14 cellular contexts compared by ENCODE assay signal in genomic region chr1:59499273-59499955, GRCh38.
DNase-seq lines count a peak whose midpoint lies in the region; ATAC-seq, FAIRE-seq and TF ChIP-seq lines count a peak whose summit lies in the region.
"Had no signal": no experiment of that assay in that cellular context is flagged by ENCODE, and none has a peak within 500 bp of the region (broad histone marks: within the 10 kb centered on the region; RNA-seq: fewer than 3 reads in every experiment).

No MANE protein-coding gene starts in this region.

- peaks cover 43% of the 10 kb centered on the region for H3K4me1 Mint-ChIP-seq in Calu3 (ENCODE audit: low read depth, unreplicated experiment)

- peaks cover 4% of the 10 kb centered on the region for H3K36me3 Mint-ChIP-seq in Calu3 (ENCODE audit: insufficient read depth, unreplicated experiment)

- peak; percentile 85 for ATAC-seq in RWPE2 (ENCODE audit: low read depth)
- ATAC-seq: activated CD4-positive, CD25-positive, alpha-beta regulatory T cell treated with anti-CD3 and anti-CD28 coated beads, Interleukin-2, amount 50 U/mL, for 24 hours had no signal

- H3K27ac ChIP-seq in RWPE2 (ENCODE audit: poor library complexity, severe bottlenecking) = peak overlapping the region; percentile 78
- peak overlapping the region; percentile 55 for H3K27ac ChIP-seq in neural cell (ENCODE audit: low read length)
- H3K27ac ChIP-seq: sigmoid colon, upper lobe of left lung had no signal

- peak overlapping the region; percentile 4 for H3K4me2 ChIP-seq in neural cell (ENCODE audit: low read length)

- H4K20me1 ChIP-seq in neural cell (ENCODE audit: insufficient read depth) = no peaks in the 10 kb centered on the region

- no peak for FAIRE-seq in urothelium cell line (lab: Jason Lieb, UNC)
- FAIRE-seq: G401.6 had no signal

- no peak for TF ChIP-seq RAD21 in neural cell (conservative IDR thresholded peaks at IDR 0.05)

- CTCF ChIA-PET in Calu3 (lab: Charles Lee) = interaction anchor here (0.7 to 2.0 kb wide), 4 partner anchors 30 to 1003 kb away, joined by 3 to 6 read pairs (median 5); no protein-coding TSS in a partner anchor

- TF ChIP-seq CTCF in Calu3 (IDR thresholded peaks at IDR 0.05; ENCODE audit: unreplicated experiment) (no peak), RWPE2 (IDR thresholded peaks at IDR 0.05; ENCODE audit: poor library complexity, severe bottlenecking) (no peak), fibroblast of pulmonary artery (IDR thresholded peaks at IDR 0.05; ENCODE audit: low read length, missing control alignments) (no peak), neural cell (IDR thresholded peaks at IDR 0.05; ENCODE audit: poor library complexity, severe bottlenecking) (no peak)

- no peak overlapping the region for H3K4me3 ChIP-seq in RWPE2 (ENCODE audit: severe bottlenecking)
- no peak overlapping the region for H3K4me3 ChIP-seq in fibroblast of pulmonary artery (replicated peaks; ENCODE audit: low read depth, low read length)
- H3K4me3 ChIP-seq in neural cell (ENCODE audit: low read length) = peak overlapping the region; percentile 30
- H3K4me3 ChIP-seq: sigmoid colon, upper lobe of left lung had no signal

- no peaks in the 10 kb centered on the region for H3K9me2 ChIP-seq in neural cell (ENCODE audit: insufficient read depth, low read length)

- H3F3A ChIP-seq in neural cell (ENCODE audit: insufficient read depth, low read length, poor library complexity, severe bottlenecking) = no peaks in the 10 kb centered on the region

- H3K27me3 ChIP-seq in RWPE2 (ENCODE audit: insufficient read depth, poor library complexity, severe bottlenecking) (no peaks in the 10 kb centered on the region), neural cell (ENCODE audit: insufficient read depth, low read depth, low read length) (no peaks in the 10 kb centered on the region)
- H3K27me3 ChIP-seq: sigmoid colon, upper lobe of left lung had no signal

- no peaks in the 10 kb centered on the region for H3K9me3 ChIP-seq in RWPE2 (ENCODE audit: severe bottlenecking)
- H3K9me3 ChIP-seq in neural cell (ENCODE audit: low read length) = no peaks in the 10 kb centered on the region
- H3K9me3 ChIP-seq: sigmoid colon, upper lobe of left lung had no signal

- DNase-seq in Calu3 = no peak
- DNase-seq in RWPE2 (ENCODE audit: low spot score) = no peak
- DNase-seq in fibroblast of pulmonary artery (ENCODE audit: low read depth) = peak; percentile 20
- DNase-seq in NCI-H1694 (lab: John Stamatoyannopoulos, UW) = no peak
- DNase-seq in NCI-H524 treated with DMSO at 0.1 percent for 48 hours (lab: John Stamatoyannopoulos, UW) = no peak
- DNase-seq in urothelium cell line (ENCODE audit: low spot score) = no peak
- no peak for DNase-seq in NCI-H526 treated with DMSO at 0.1 percent for 48 hours (lab: John Stamatoyannopoulos, UW)
- DNase-seq: NCI-H748 treated with DMSO at 0.1 percent for 48 hours, sigmoid colon had no signal

- H3K4me3 Mint-ChIP-seq in Calu3 (ENCODE audit: low read depth, unreplicated experiment) = peak overlapping the region; percentile 28

- H3K27me3 Mint-ChIP-seq in Calu3 (ENCODE audit: unreplicated experiment) = no peaks in the 10 kb centered on the region

- H3K27ac Mint-ChIP-seq in Calu3 (ENCODE audit: unreplicated experiment) = peak overlapping the region; percentile 84
- H3K27ac Mint-ChIP-seq: activated T-helper 2 cell treated with anti-CD3 and anti-CD28 coated beads, Interferon-gamma antibody, Interleukin-2, Interleukin-4, amounts not matched to agents 10 μg/mL and 5 μg/mL and 100 μg/mL, durations not matched to agents 14 hours and 24 hours and 36 hours had no signal

- TF ChIP-seq EP300 in neural cell (conservative IDR thresholded peaks at IDR 0.05; ENCODE audit: poor library complexity, severe bottlenecking) = no peak

- H3K79me2 ChIP-seq in neural cell (replicated peaks; ENCODE audit: insufficient read depth, low read length) = no peaks in the 10 kb centered on the region

- intact Hi-C loops in Calu3 (cut with micrococcal nuclease; ENCODE audit: unreplicated experiment) = no loop called here

- no TSS peak for BruUV-seq in Calu3 (replicated peaks; lab: Mats Ljungman, UMichigan)

- peaks cover 6% of the 10 kb centered on the region for H3K9me3 Mint-ChIP-seq in Calu3 (ENCODE audit: low read depth, unreplicated experiment)

- no peak overlapping the region for H3K9ac ChIP-seq in neural cell (ENCODE audit: low read length)

- H3K4me1 ChIP-seq in RWPE2 (ENCODE audit: insufficient read depth, poor library complexity, severe bottlenecking) = peaks cover 33% of the 10 kb centered on the region

- H2AFZ ChIP-seq in neural cell (ENCODE audit: low read depth, low read length) = no peak overlapping the region

- H3K36me3 ChIP-seq in RWPE2 (ENCODE audit: low read depth) = no peaks in the 10 kb centered on the region
- no peaks in the 10 kb centered on the region for H3K36me3 ChIP-seq in neural cell (ENCODE audit: insufficient read depth, low read length)
- H3K36me3 ChIP-seq: sigmoid colon, upper lobe of left lung had no signal

TF ChIP-seq in neural cell, 6 proteins besides CTCF, POLR2A, EP300 and RAD21:
- TF ChIP-seq SMC3 (conservative IDR thresholded peaks at IDR 0.05; ENCODE audit: poor library complexity) (no peak), TAF1 (IDR thresholded peaks at IDR 0.05; ENCODE audit: low read depth) (no peak), EZH2 (IDR thresholded peaks at IDR 0.05; ENCODE audit: borderline replicate concordance, insufficient read depth, low read length, poor library complexity, severe bottlenecking) (no peak), REST (IDR thresholded peaks at IDR 0.05; ENCODE audit: borderline replicate concordance) (no peak), POLR2AphosphoS5 (IDR thresholded peaks at IDR 0.05) (no peak), MXI1 (conservative IDR thresholded peaks at IDR 0.05; ENCODE audit: poor library complexity, severe bottlenecking) (no peak)
